In the genomic region with DNA sequence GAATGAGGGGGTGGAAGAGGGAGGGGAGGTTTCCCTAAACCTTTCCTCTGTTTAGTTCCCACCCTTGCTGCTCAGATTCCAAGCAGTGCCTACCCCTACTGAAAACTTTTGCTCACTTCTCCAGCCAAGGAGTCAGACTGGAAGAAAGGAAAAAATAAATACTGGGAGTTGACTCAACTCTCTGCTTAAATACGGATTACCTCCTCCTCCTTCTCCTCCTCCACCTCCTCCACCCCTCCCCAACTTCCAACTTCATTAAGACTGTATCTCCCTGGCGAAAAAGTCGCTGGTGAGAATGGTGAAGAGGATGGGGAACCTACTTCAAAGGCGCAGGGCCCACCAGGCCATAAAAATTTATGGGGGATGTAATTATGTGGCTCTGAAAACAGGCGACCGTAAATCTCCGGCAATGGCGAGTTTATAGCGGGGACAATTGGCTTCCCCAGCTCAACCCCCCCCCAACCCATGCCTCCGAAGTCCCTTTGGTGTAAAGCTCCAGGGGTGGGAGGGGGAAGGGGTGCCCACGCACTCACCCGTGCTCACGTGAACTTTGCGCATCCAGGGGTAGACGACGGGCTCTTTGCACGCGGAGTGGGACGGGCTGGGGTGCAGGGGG, we compare ENCODE assay signal across 8 cellular contexts. TPM values are rescaled to one million over a fixed set of nuclear protein-coding genes. Genes with fewer than 3 reads are reported as not detected.
A peak's percentile ranks its signal among the peaks of the same experiment; 100 is the strongest.
DNase-seq lines count a peak whose midpoint lies in the region; ATAC-seq and TF ChIP-seq lines count a peak whose summit lies in the region.

No MANE protein-coding gene starts in this region.

- H3K27me3 ChIP-seq in Panc1 (ENCODE audit: control insufficient read depth, insufficient read depth, low read length) (no peaks in the 10 kb centered on the region), esophagus (ENCODE audit: control insufficient read depth in 1 of 2, insufficient read depth in 2 of 2, low read length in 2 of 2) (no peaks in the 10 kb centered on the region)

- WGBS in esophagus, 2 donors, result 2 to 3% methylated on average over 19 of the region's 19 CpGs

- POLR2A ChIA-PET in Panc1 (lab: Charles Lee), result interaction anchor here (0.6 kb wide), 4 partner anchors 8 to 763 kb away, joined by 3 to 7 read pairs (median 4); no protein-coding TSS in a partner anchor

- H3K9me3 ChIP-seq in Panc1 (ENCODE audit: control insufficient read depth, insufficient read depth, low read depth, low read length) (no peaks in the 10 kb centered on the region), esophagus (ENCODE audit: control insufficient read depth in 2 of 2, insufficient read depth in 1 of 2, low read depth in 1 of 2, low read length in 1 of 2) (no peaks in the 10 kb centered on the region)

- H3K36me3 ChIP-seq in Panc1 (ENCODE audit: control insufficient read depth, insufficient read depth, low read length) (peaks cover 12% of the 10 kb centered on the region), esophagus (ENCODE audit: control insufficient read depth in 2 of 2, insufficient read depth in 2 of 2, low read length in 1 of 2) (no peaks in the 10 kb centered on the region)

- H3K4me1 ChIP-seq in Panc1 (ENCODE audit: control insufficient read depth, insufficient read depth, low read length), result peaks cover 78% of the 10 kb centered on the region
- H3K4me1 ChIP-seq in esophagus (ENCODE audit: control insufficient read depth in 2 of 2, insufficient read depth in 2 of 2, low read length in 1 of 2), result peaks cover 0 to 3% of the 10 kb centered on the region in 2 donors

- no peak for DNase-seq in Panc1 (ENCODE audit: low read depth, low spot score)
- no peak for DNase-seq in skeletal muscle cell (ENCODE audit: low read depth)
- DNase-seq in activated effector memory CD4-positive, alpha-beta T cell treated with anti-CD3 and anti-CD28 coated beads, Interleukin-2, amount 50 U/mL, for 16 hours, result no peak
- DNase-seq in activated gamma-delta T cell treated with Interleukin-2 at 50 U/mL for 16 hours, result no peak
- no peak for DNase-seq in NCI-H1436 (lab: John Stamatoyannopoulos, UW)

- H3K27ac ChIP-seq in Panc1 (ENCODE audit: low read length), result peak overlapping the region; percentile 93
- peak overlapping the region; percentile 92 to 94 for H3K27ac ChIP-seq in esophagus (ENCODE audit: low read depth in 2 of 2, low read length in 1 of 2)

- in situ Hi-C loops in Panc1 (cut with HindIII; ENCODE audit: low pct_unique_long_range_greater_than_20kb, low sequenced_read_pairs), result no loop called here

- TF ChIP-seq CTCF in Panc1 (IDR thresholded peaks at IDR 0.05), result no peak

- peak; percentile 14 for ATAC-seq in GM19324 (IDR thresholded peaks at IDR 0.05; ENCODE audit: low FRiP score, unreplicated experiment)
- peak; percentile 4 for ATAC-seq in Panc1
- ATAC-seq in HG03439 (IDR thresholded peaks at IDR 0.05; ENCODE audit: unreplicated experiment), result no peak

- intact Hi-C loops in Panc1 (cut with micrococcal nuclease; ENCODE audit: unreplicated experiment), result no loop called here

- BruUV-seq in Panc1 (replicated peaks; lab: Mats Ljungman, UMichigan), result no TSS peak

- H3K4me3 ChIP-seq in Panc1 (ENCODE audit: low read depth in 2 of 2, low read length in 2 of 2) (peak overlapping the region; percentile 70 to 99), esophagus (ENCODE audit: low read depth in 1 of 2, low read length in 2 of 2) (peak overlapping the region; percentile 57 to 62), skeletal muscle cell (ENCODE audit: low read depth, low read length) (peak overlapping the region; percentile 53)

- CTCF ChIA-PET in Panc1 (lab: Charles Lee), result interaction anchor here (0.6 kb wide), 2 partner anchors 12 to 19 kb away, joined by 3 read pairs; no protein-coding TSS in a partner anchor

RNA-seq across cellular contexts. Expression of a gene that starts 0.7 kb away (rescaled TPM):
- 27.9 TPM for total RNA-seq in Panc1 (2021; ENCODE audit: unreplicated experiment)
- polyA plus RNA-seq in Panc1 (2012; ENCODE audit: insufficient read length), result 19.4 TPM
- 1 to 10 TPM; 1.8 to 4.2 TPM for polyA plus RNA-seq in esophagus

RNA-seq across cellular contexts. Expression of a gene that starts 12.6 kb away (rescaled TPM):
- 127 TPM for total RNA-seq in Panc1 (2021; ENCODE audit: unreplicated experiment)
- 113 TPM for polyA plus RNA-seq in Panc1 (2012; ENCODE audit: insufficient read length)
- polyA plus RNA-seq in esophagus, result 10 to 100 TPM in 1 of 2 donors, 1 to 10 TPM in 1; 6.3 to 12.7 TPM

RNA-seq across cellular contexts. Expression of a gene that starts 16.1 kb away (rescaled TPM):
- 67.2 TPM for total RNA-seq in Panc1 (2021; ENCODE audit: unreplicated experiment)
- polyA plus RNA-seq in Panc1 (2012; ENCODE audit: insufficient read length), result 64.4 TPM
- under 1 TPM; 0.09 to 0.10 TPM for polyA plus RNA-seq in esophagus

RNA-seq across cellular contexts. Expression of a gene that starts 27.3 kb away (rescaled TPM):
- total RNA-seq in Panc1 (2021; ENCODE audit: unreplicated experiment), result 196 TPM
- 167 TPM for polyA plus RNA-seq in Panc1 (2012; ENCODE audit: insufficient read length)
- polyA plus RNA-seq in esophagus, result under 1 TPM; 0.29 to 0.31 TPM

RNA-seq across cellular contexts. Expression of a gene that starts 32.5 kb away (rescaled TPM):
- total RNA-seq in Panc1 (2021; ENCODE audit: unreplicated experiment), result 70.1 TPM
- 66.6 TPM for polyA plus RNA-seq in Panc1 (2012; ENCODE audit: insufficient read length)
- polyA plus RNA-seq in esophagus, result 10 to 100 TPM; 11.3 to 18.9 TPM
